8 cellular contexts compared by ENCODE assay signal in genomic region chr17:1186214-1186820, GRCh38. TPM values are rescaled to one million over a fixed set of nuclear protein-coding genes. Genes with fewer than 3 reads are reported as not detected.
DNase-seq lines count a peak whose midpoint lies in the region; ATAC-seq and TF ChIP-seq lines count a peak whose summit lies in the region.
"Had no signal": no experiment of that assay in that cellular context is flagged by ENCODE, and none has a peak within 500 bp of the region (broad histone marks: within the 10 kb centered on the region; RNA-seq: fewer than 3 reads in every experiment).

No MANE protein-coding gene starts in this region.

- H3K27ac ChIP-seq in mesenchymal stem cell (ENCODE audit: low read length, poor library complexity, severe bottlenecking) (no peak overlapping the region), upper lobe of right lung (peak overlapping the region; percentile 61)
- H3K27ac ChIP-seq: colonic mucosa had no signal

- no peak overlapping the region for H2AK5ac ChIP-seq in mesenchymal stem cell (ENCODE audit: low read length, severe bottlenecking)

- no peak overlapping the region for H4K91ac ChIP-seq in mesenchymal stem cell (ENCODE audit: low read length)

- H3K27me3 ChIP-seq in mesenchymal stem cell (ENCODE audit: control insufficient read depth in 1 of 2, insufficient read depth in 1 of 2, low read length in 2 of 2) (peaks cover 0 to 7% of the 10 kb centered on the region in 2 experiments), upper lobe of right lung (no peaks in the 10 kb centered on the region), BE2C (peaks cover 6% of the 10 kb centered on the region)
- H3K27me3 ChIP-seq: colonic mucosa had no signal

- H3K14ac ChIP-seq in mesenchymal stem cell (ENCODE audit: low read length in 2 of 2): peak overlapping the region in 1 of 2 experiments; percentile 13

- H2BK15ac ChIP-seq in mesenchymal stem cell (ENCODE audit: low read depth, poor library complexity, severe bottlenecking): no peak overlapping the region

- H3K4me3 ChIP-seq in cardiac fibroblast (replicated peaks in 1 of 2; ENCODE audit: low read depth in 2 of 2, low read length in 2 of 2) (peak overlapping the region in 1 of 2 donors; percentile 33), mesenchymal stem cell (ENCODE audit: insufficient read depth in 1 of 2, low read depth in 1 of 2, low read length in 2 of 2) (peak overlapping the region in 1 of 2 experiments; percentile 81), upper lobe of right lung (peak overlapping the region; percentile 40), BE2C (ENCODE audit: low read depth, low read length) (no peak overlapping the region)
- H3K4me3 ChIP-seq: colonic mucosa had no signal

- no peak overlapping the region for H4K8ac ChIP-seq in mesenchymal stem cell (ENCODE audit: low read length)

- intact Hi-C loops in upper lobe of right lung (cut with DNase I): no loop called here

- no peak overlapping the region for H3K23ac ChIP-seq in mesenchymal stem cell (ENCODE audit: low read length in 2 of 2)

- TF ChIP-seq CTCF in cardiac fibroblast (IDR thresholded peaks at IDR 0.05; ENCODE audit: low read depth, low read length) (no peak), upper lobe of right lung (IDR thresholded peaks at IDR 0.05) (no peak), omental fat pad (IDR thresholded peaks at IDR 0.05) (no peak), BE2C (IDR thresholded peaks at IDR 0.05; ENCODE audit: low read depth, low read length) (no peak)

- H2AFZ ChIP-seq in mesenchymal stem cell (ENCODE audit: low read depth, low read length): no peak overlapping the region

- 85% methylated on average over 13 of the region's 13 CpGs for WGBS in mesenchymal stem cell

- peak overlapping the region in 1 of 2 experiments; percentile 15 for H2BK12ac ChIP-seq in mesenchymal stem cell (ENCODE audit: low read length in 2 of 2)

- peak; percentile 31 for DNase-seq in LHCN-M2 (ENCODE audit: low read depth)
- DNase-seq in cardiac fibroblast (ENCODE audit: low read depth in 2 of 2): peak; percentile 35 to 67
- no peak for DNase-seq in mesenchymal stem cell
- DNase-seq in upper lobe of right lung: no peak
- no peak for DNase-seq in omental fat pad (ENCODE audit: low spot score)
- DNase-seq in BE2C: no peak
- DNase-seq in KBM-7: no peak

- no peak overlapping the region for H3K4me2 ChIP-seq in mesenchymal stem cell (ENCODE audit: low read length, poor library complexity, severe bottlenecking)

- no peak overlapping the region for H3K18ac ChIP-seq in mesenchymal stem cell (ENCODE audit: low read depth in 1 of 2, low read length in 2 of 2)

- H3K4me1 ChIP-seq in mesenchymal stem cell (ENCODE audit: control insufficient read depth, insufficient read depth, low read depth, low read length): peaks cover 38% of the 10 kb centered on the region
- H3K4me1 ChIP-seq in upper lobe of right lung: peaks cover 46% of the 10 kb centered on the region
- no peaks in the 10 kb centered on the region for H3K4me1 ChIP-seq in BE2C
- H3K4me1 ChIP-seq: colonic mucosa had no signal

- H3K9me3 ChIP-seq in mesenchymal stem cell (ENCODE audit: control insufficient read depth, low read length) (no peaks in the 10 kb centered on the region), upper lobe of right lung (no peaks in the 10 kb centered on the region), BE2C (no peaks in the 10 kb centered on the region)
- H3K9me3 ChIP-seq: colonic mucosa had no signal

- H2BK120ac ChIP-seq in mesenchymal stem cell (ENCODE audit: low read depth, low read length): no peak overlapping the region

- in situ Hi-C loops in KBM-7 (cut with MboI; ENCODE audit: low pct_unique_long_range_greater_than_20kb, low sequenced_read_pairs): no loop called here

- peak overlapping the region; percentile 81 for H3K9ac ChIP-seq in mesenchymal stem cell (ENCODE audit: low read length)

- no peak overlapping the region for H2BK5ac ChIP-seq in mesenchymal stem cell (ENCODE audit: low read depth, low read length, poor library complexity, severe bottlenecking)

- ATAC-seq in upper lobe of right lung (no peak), omental fat pad (ENCODE audit: low FRiP score) (no peak)

- no peak overlapping the region for H3K4ac ChIP-seq in mesenchymal stem cell (ENCODE audit: low read depth in 1 of 2, low read length in 2 of 2)

- no peaks in the 10 kb centered on the region for H3K79me1 ChIP-seq in mesenchymal stem cell (replicated peaks; ENCODE audit: low read length, poor library complexity, severe bottlenecking)

- H3K36me3 ChIP-seq in mesenchymal stem cell (ENCODE audit: control insufficient read depth in 1 of 2, insufficient read depth in 2 of 2, low read depth in 1 of 2, low read length in 2 of 2): no peaks in the 10 kb centered on the region
- H3K36me3 ChIP-seq in upper lobe of right lung: no peaks in the 10 kb centered on the region
- no peaks in the 10 kb centered on the region for H3K36me3 ChIP-seq in BE2C
- H3K36me3 ChIP-seq: colonic mucosa had no signal

RNA-seq across cellular contexts. Expression of gene ABR, which starts 6.5 kb away (rescaled TPM):
- total RNA-seq in LHCN-M2 (2014; rRNA removed) (79.6 and 87.2 TPM in 2 replicates), upper lobe of right lung (185 TPM), omental fat pad (10 to 100 TPM; 51.1 to 92.1 (median 75.8) TPM)
- polyA plus RNA-seq in LHCN-M2 (2012): 71.8 TPM
- polyA plus RNA-seq in mesenchymal stem cell (2013, experiment 1 of 2): 57.4 TPM
- polyA plus RNA-seq in mesenchymal stem cell (2013, experiment 2 of 2): 56.4 TPM
- polyA plus RNA-seq in BE2C (2012; ENCODE audit: insufficient read depth, insufficient read length, low read depth): 34.7 TPM

Comparison
In these comparisons a context has a peak if more than half of its experiments do, and no peak if none do; other contexts are left out.
1. DNase-seq: peak in LHCN-M2 (single experiment) and cardiac fibroblast (2 of 2); none in mesenchymal stem cell (single experiment), upper lobe of right lung (single experiment), omental fat pad (single experiment), BE2C (single experiment) and KBM-7 (single experiment).